ENCODE assay signal across 1 cellular context in genomic region chr14:88612981-88613380, GRCh38.
TF ChIP-seq lines count a peak whose summit lies in the region.

No MANE protein-coding gene starts in this region.

TF ChIP-seq in endothelial cell of umbilical vein, 7 proteins besides CTCF, POLR2A, EP300 and RAD21:
- TF ChIP-seq GATA2 (IDR thresholded peaks at IDR 0.05; ENCODE audit: insufficient read depth, insufficient read length, low read depth, low read length), result no peak
- TF ChIP-seq JUN (IDR thresholded peaks at IDR 0.05; ENCODE audit: borderline replicate concordance, insufficient read depth, insufficient read length, low read depth), result no peak
- TF ChIP-seq MYC (IDR thresholded peaks at IDR 0.05; ENCODE audit: low read depth, low read length), result no peak
- no peak for TF ChIP-seq EZH2 (IDR thresholded peaks at IDR 0.05; ENCODE audit: borderline replicate concordance, low read depth, low read length, severe bottlenecking)
- TF ChIP-seq FOS (IDR thresholded peaks at IDR 0.05; ENCODE audit: borderline replicate concordance, insufficient read depth, low read length), result no peak
- TF ChIP-seq MAX (IDR thresholded peaks at IDR 0.05; ENCODE audit: insufficient read depth, insufficient read length), result no peak
- TF ChIP-seq POLR2AphosphoS5 (IDR thresholded peaks at IDR 0.05; ENCODE audit: insufficient read depth, low read depth, low read length), result no peak
